In the genomic region with DNA sequence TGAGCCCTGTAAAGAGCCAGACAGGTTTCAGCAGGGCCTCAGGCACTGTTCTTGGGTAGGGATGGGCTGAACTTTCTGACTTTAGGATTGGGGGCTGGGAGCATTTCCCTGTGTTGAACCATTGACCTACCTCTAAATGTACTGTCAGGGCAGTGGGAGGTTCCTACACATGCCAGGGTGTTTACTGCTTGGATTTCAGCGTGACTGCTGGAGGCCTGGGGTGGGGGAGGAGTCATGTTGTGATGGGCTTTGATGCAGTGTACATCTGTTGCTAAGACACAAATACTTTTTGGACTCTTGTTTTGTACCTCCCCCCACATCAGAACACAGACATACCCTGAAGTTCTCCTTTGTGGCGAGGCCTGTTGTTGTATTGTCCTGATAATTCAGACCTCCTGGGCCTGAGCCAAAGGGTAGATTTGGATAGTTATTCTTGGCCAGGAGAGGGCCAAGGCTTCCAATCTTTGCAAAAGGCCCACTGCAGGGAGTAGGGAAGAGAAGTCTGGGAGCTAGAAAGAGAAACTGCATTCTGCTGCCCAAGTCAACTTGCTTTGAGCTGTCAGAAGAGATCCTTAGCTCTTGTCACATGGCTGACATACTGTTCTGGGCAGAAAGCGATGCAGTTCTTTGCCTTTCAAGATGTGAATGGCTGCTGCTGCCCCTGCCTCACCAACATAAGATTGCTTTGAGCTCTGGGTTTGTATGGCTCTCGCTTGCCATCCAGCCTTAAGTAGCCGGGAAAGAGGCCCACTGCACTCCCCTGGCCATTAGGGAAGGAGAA, we compare ENCODE assay signal across 8 cellular contexts. TPM values are rescaled to one million over a fixed set of nuclear protein-coding genes. Genes with fewer than 3 reads are reported as not detected.
DNase-seq lines count a peak whose midpoint lies in the region; ATAC-seq and TF ChIP-seq lines count a peak whose summit lies in the region.

No MANE protein-coding gene starts in this region.

- no peaks in the 10 kb centered on the region for H3K9me3 ChIP-seq in BLaER1 treated with 17β-estradiol and CSF1 and Interleukin-3, amounts not matched to agents 10 nM and 100 nM (replicated peaks in 1 of 11)
- no peaks in the 10 kb centered on the region for H3K9me3 ChIP-seq in thyroid gland
- no peaks in the 10 kb centered on the region for H3K9me3 ChIP-seq in effector memory CD4-positive, alpha-beta T cell (ENCODE audit: control insufficient read depth, low read length)

- peaks cover 74 to 82% (median 76%) of the 10 kb centered on the region in 10 experiments for H3K4me1 ChIP-seq in BLaER1 treated with 17β-estradiol and CSF1 and Interleukin-3, amounts not matched to agents 10 nM and 100 nM
- peaks cover 64 to 65% of the 10 kb centered on the region in 2 donors for H3K4me1 ChIP-seq in thyroid gland
- peaks cover 25% of the 10 kb centered on the region for H3K4me1 ChIP-seq in effector memory CD4-positive, alpha-beta T cell (ENCODE audit: control insufficient read depth, insufficient read depth, low read length, poor library complexity, severe bottlenecking)

- H3K27ac ChIP-seq in BLaER1 treated with 17β-estradiol and CSF1 and Interleukin-3, amounts not matched to agents 10 nM and 100 nM: peak overlapping the region in 4 of 11 experiments; percentile 18 to 96 (median 70); a peak in 6 of 22 replicates
- H3K27ac ChIP-seq in caudate nucleus (ENCODE audit: low read depth, low read length) (peak overlapping the region; percentile 84), thyroid gland (peak overlapping the region; percentile 92 to 97 (median 95))
- no peak overlapping the region for H3K27ac ChIP-seq in effector memory CD4-positive, alpha-beta T cell (ENCODE audit: insufficient read depth, low read length, poor library complexity, severe bottlenecking)

- H3K9ac ChIP-seq in BLaER1 treated with 17β-estradiol and CSF1 and Interleukin-3, amounts not matched to agents 10 nM and 100 nM: peak overlapping the region; percentile 1 to 96 (median 91); a peak in 18 of 22 replicates

- H3K4me3 ChIP-seq in BLaER1 treated with 17β-estradiol and CSF1 and Interleukin-3, amounts not matched to agents 10 nM and 100 nM: peak overlapping the region in 4 of 10 experiments; percentile 22 to 81 (median 76); a peak in 8 of 20 replicates
- H3K4me3 ChIP-seq in thyroid gland (replicated peaks in 1 of 3): peak overlapping the region in 1 of 3 donors; percentile 15
- no peak overlapping the region for H3K4me3 ChIP-seq in effector memory CD4-positive, alpha-beta T cell (ENCODE audit: insufficient read depth, low read depth, low read length, poor library complexity, severe bottlenecking)

- no peak for TF ChIP-seq POLR2A in thyroid gland (IDR thresholded peaks at IDR 0.05)

- ATAC-seq in left lobe of liver: peak; percentile 15

- intact Hi-C loops in thyroid gland (cut with DNase I): no loop called here

- peaks cover 61 to 82% (median 71%) of the 10 kb centered on the region in 11 experiments for H4K20me1 ChIP-seq in BLaER1 treated with 17β-estradiol and CSF1 and Interleukin-3, amounts not matched to agents 10 nM and 100 nM

- no peaks in the 10 kb centered on the region for H3K27me3 ChIP-seq in BLaER1 treated with 17β-estradiol and CSF1 and Interleukin-3, amounts not matched to agents 10 nM and 100 nM
- H3K27me3 ChIP-seq in thyroid gland: no peaks in the 10 kb centered on the region
- H3K27me3 ChIP-seq in effector memory CD4-positive, alpha-beta T cell (replicated peaks; ENCODE audit: control insufficient read depth, insufficient read depth, low read length, poor library complexity, severe bottlenecking): no peaks in the 10 kb centered on the region

- peak in 1 of 6 experiments; percentile 25 for TF ChIP-seq CTCF in thyroid gland (IDR thresholded peaks at IDR 0.05)

- H3K36me3 ChIP-seq in BLaER1 treated with 17β-estradiol and CSF1 and Interleukin-3, amounts not matched to agents 10 nM and 100 nM: peaks cover 54 to 68% (median 64%) of the 10 kb centered on the region in 11 experiments
- H3K36me3 ChIP-seq in thyroid gland: peaks cover 7 to 13% of the 10 kb centered on the region in 2 donors
- H3K36me3 ChIP-seq in effector memory CD4-positive, alpha-beta T cell (ENCODE audit: control insufficient read depth, insufficient read depth, low read length): peaks cover 41% of the 10 kb centered on the region

- H3K4me2 ChIP-seq in BLaER1 treated with 17β-estradiol and CSF1 and Interleukin-3, amounts not matched to agents 10 nM and 100 nM: peak overlapping the region; percentile 69 to 96 (median 86)

- 33 to 46% methylated on average over 4 to 5 of the region's 5 CpGs for WGBS in thyroid gland, 2 donors

- DNase-seq in NAMALWA (ENCODE audit: low spot score): peak; percentile 61
- peak in 1 of 61 donors; percentile 4 for DNase-seq in caudate nucleus (lab: John Stamatoyannopoulos, UW)
- DNase-seq in left lobe of liver (ENCODE audit: low spot score): peak; percentile 77
- DNase-seq in thyroid gland: peak; percentile 54 to 60
- DNase-seq in SHP77 (lab: John Stamatoyannopoulos, UW): no peak
- DNase-seq in activated CD8-positive, alpha-beta memory T cell treated with anti-CD3 and anti-CD28 coated beads for 24 hours: no peak
- DNase-seq in effector memory CD4-positive, alpha-beta T cell: no peak

RNA-seq across cellular contexts. Expression of gene NFE2L1, which starts 3.7 kb away (rescaled TPM):
- total RNA-seq in left lobe of liver (150 TPM), thyroid gland (100 to 1,000 TPM; 123 to 168 (median 131) TPM)

RNA-seq across cellular contexts. Expression of gene COPZ2, which starts 14.3 kb away (rescaled TPM):
- 23.1 TPM for total RNA-seq in left lobe of liver
- 10 to 100 TPM; 19.3 to 55.8 (median 45.2) TPM for total RNA-seq in thyroid gland

RNA-seq across cellular contexts. Expression of gene CBX1, which starts 49.4 kb away (rescaled TPM):
- total RNA-seq in left lobe of liver (8.2 TPM), thyroid gland (10 to 100 TPM; 33.0 to 49.1 (median 38.2) TPM)

RNA-seq across cellular contexts. Expression of gene SNX11, which starts 55.7 kb away (rescaled TPM):
- 9.8 TPM for total RNA-seq in left lobe of liver
- 10 to 100 TPM; 20.3 to 23.4 (median 22.0) TPM for total RNA-seq in thyroid gland

Comparison
In these comparisons a context has a peak if more than half of its experiments do, and no peak if none do; other contexts are left out.
1. DNase-seq: peak in NAMALWA (single experiment), left lobe of liver (single experiment) and thyroid gland (2 of 2); none in SHP77 (0 of 2), activated CD8-positive, alpha-beta memory T cell treated with anti-CD3 and anti-CD28 coated beads for 24 hours (single experiment) and effector memory CD4-positive, alpha-beta T cell (0 of 3).